In the genomic region with DNA sequence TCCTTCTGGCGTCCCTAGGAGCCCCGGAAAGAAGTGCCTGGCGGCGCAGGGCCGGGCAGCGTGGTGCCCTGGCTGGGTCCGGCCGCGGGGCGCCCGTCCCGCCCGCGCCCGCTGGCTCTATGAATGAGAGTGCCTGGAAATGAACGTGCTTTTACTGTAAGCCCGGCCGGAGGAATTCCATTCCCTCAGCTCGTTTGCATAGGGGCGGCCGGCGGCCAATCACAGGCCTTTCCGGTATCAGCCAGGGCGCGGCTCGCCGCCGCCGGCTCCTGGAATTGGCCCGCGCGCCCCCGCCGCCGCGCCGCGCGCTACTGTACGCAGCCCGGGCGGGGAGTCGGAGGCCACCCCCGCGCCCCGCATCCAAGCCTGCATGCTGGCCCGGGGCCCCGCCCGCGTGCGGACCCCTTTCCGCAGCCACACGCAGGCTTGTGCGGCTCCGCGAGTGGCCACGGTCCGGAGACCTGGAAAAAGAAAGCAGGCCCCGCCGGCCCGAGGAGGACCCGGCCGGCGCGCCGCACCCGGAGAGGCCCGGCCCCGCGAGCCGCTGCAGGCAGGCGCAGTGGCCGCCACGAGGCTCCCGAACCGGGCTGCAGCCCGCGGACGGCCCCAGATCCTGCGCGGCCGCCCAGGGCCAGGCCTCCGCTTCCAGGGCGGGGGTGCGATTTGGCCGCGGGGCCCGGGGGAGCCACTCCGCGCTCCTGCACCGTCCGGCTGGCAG, we compare ENCODE assay signal across 8 cellular contexts.
DNase-seq lines count a peak whose midpoint lies in the region; ATAC-seq and TF ChIP-seq lines count a peak whose summit lies in the region.

No MANE protein-coding gene starts in this region.

- H3K27me3 ChIP-seq in CD4-positive, CD25-positive, alpha-beta regulatory T cell (ENCODE audit: control insufficient read depth, insufficient read depth, low read length) = no peaks in the 10 kb centered on the region
- H3K27me3 ChIP-seq in HL-60 (ENCODE audit: insufficient read depth, poor library complexity, severe bottlenecking) = no peaks in the 10 kb centered on the region
- no peaks in the 10 kb centered on the region for H3K27me3 ChIP-seq in effector memory CD4-positive, alpha-beta T cell (replicated peaks; ENCODE audit: control insufficient read depth, insufficient read depth, low read length, poor library complexity, severe bottlenecking)
- no peaks in the 10 kb centered on the region for H3K27me3 ChIP-seq in mesenchymal stem cell (ENCODE audit: control insufficient read depth in 1 of 2, insufficient read depth in 1 of 2, low read length in 2 of 2)

- peak overlapping the region; percentile 98 to 99 for H3K18ac ChIP-seq in mesenchymal stem cell (ENCODE audit: low read depth in 1 of 2, low read length in 2 of 2)

- H4K91ac ChIP-seq in mesenchymal stem cell (ENCODE audit: low read length) = peak overlapping the region; percentile 98

- peak overlapping the region; percentile 8 for H2AFZ ChIP-seq in mesenchymal stem cell (ENCODE audit: low read depth, low read length)

- intact Hi-C loops in activated CD8-positive, alpha-beta T cell treated with anti-CD3 and anti-CD28 coated beads for 36 hours (cut with micrococcal nuclease) = loop anchor here (1.0 to 10.0 kb wide), 6 partner anchors 46 to 512 kb away; no protein-coding TSS in a partner anchor

- H3K4me1 Mint-ChIP-seq in CD4-positive, CD25-positive, alpha-beta regulatory T cell = peaks cover 23 to 60% (median 34%) of the 10 kb centered on the region in 4 donors
- H3K4me1 Mint-ChIP-seq in activated CD8-positive, alpha-beta T cell treated with anti-CD3 and anti-CD28 coated beads for 36 hours (ENCODE audit: low read depth) = peaks cover 42% of the 10 kb centered on the region

- H3K9me3 Mint-ChIP-seq in CD4-positive, CD25-positive, alpha-beta regulatory T cell = peaks cover 0 to 1% (median 0%) of the 10 kb centered on the region in 7 donors
- H3K9me3 Mint-ChIP-seq in activated CD8-positive, alpha-beta T cell treated with anti-CD3 and anti-CD28 coated beads for 36 hours = no peaks in the 10 kb centered on the region

- peaks cover 4% of the 10 kb centered on the region for H3K27me3 Mint-ChIP-seq in CD4-positive, CD25-positive, alpha-beta regulatory T cell
- peaks cover 1% of the 10 kb centered on the region for H3K27me3 Mint-ChIP-seq in activated CD8-positive, alpha-beta T cell treated with anti-CD3 and anti-CD28 coated beads for 36 hours

- peak overlapping the region in 1 of 2 experiments; percentile 94 for H2BK12ac ChIP-seq in mesenchymal stem cell (ENCODE audit: low read length in 2 of 2)

- under 1% methylated on average over 69 of the region's 92 CpGs for whole genome bisulfite sequencing in mesenchymal stem cell

- peak overlapping the region; percentile 100 for H3K9ac ChIP-seq in mesenchymal stem cell (ENCODE audit: low read length)

- H4K8ac ChIP-seq in mesenchymal stem cell (ENCODE audit: low read length) = peak overlapping the region; percentile 91

- no peaks in the 10 kb centered on the region for H3K36me3 Mint-ChIP-seq in CD4-positive, CD25-positive, alpha-beta regulatory T cell
- peaks cover 5% of the 10 kb centered on the region for H3K36me3 Mint-ChIP-seq in activated CD8-positive, alpha-beta T cell treated with anti-CD3 and anti-CD28 coated beads for 36 hours (ENCODE audit: low read depth)

- H3K9me3 ChIP-seq in CD4-positive, CD25-positive, alpha-beta regulatory T cell (ENCODE audit: control insufficient read depth in 2 of 2, low read length in 2 of 2) = no peaks in the 10 kb centered on the region
- no peaks in the 10 kb centered on the region for H3K9me3 ChIP-seq in effector memory CD4-positive, alpha-beta T cell (ENCODE audit: control insufficient read depth, low read length)
- no peaks in the 10 kb centered on the region for H3K9me3 ChIP-seq in mesenchymal stem cell (ENCODE audit: control insufficient read depth, low read length)

- peak overlapping the region in 1 of 2 experiments; percentile 10 for H3K23ac ChIP-seq in mesenchymal stem cell (ENCODE audit: low read length in 2 of 2)

- H3K4me2 ChIP-seq in mesenchymal stem cell (ENCODE audit: low read length, poor library complexity, severe bottlenecking) = peak overlapping the region; percentile 99

- CTCF ChIA-PET in activated CD8-positive, alpha-beta T cell treated with anti-CD3 and anti-CD28 coated beads for 36 hours (lab: Charles Lee) = interaction anchor here (0.9 to 7.4 kb wide), 22 partner anchors 10 to 315 kb away, joined by 3 to 89 read pairs (median 8); a partner anchor contains a TSS

- peaks cover 2% of the 10 kb centered on the region for H3K79me1 ChIP-seq in mesenchymal stem cell (replicated peaks; ENCODE audit: low read length, poor library complexity, severe bottlenecking)

- H3K4me1 ChIP-seq in CD4-positive, CD25-positive, alpha-beta regulatory T cell (ENCODE audit: control insufficient read depth, insufficient read depth, low read length, poor library complexity, severe bottlenecking) = peaks cover 61% of the 10 kb centered on the region
- H3K4me1 ChIP-seq in effector memory CD4-positive, alpha-beta T cell (ENCODE audit: control insufficient read depth, insufficient read depth, low read length, poor library complexity, severe bottlenecking) = peaks cover 32% of the 10 kb centered on the region
- peaks cover 11% of the 10 kb centered on the region for H3K4me1 ChIP-seq in mesenchymal stem cell (ENCODE audit: control insufficient read depth, insufficient read depth, low read depth, low read length)

- peak overlapping the region; percentile 93 for H2BK5ac ChIP-seq in mesenchymal stem cell (ENCODE audit: low read depth, low read length, poor library complexity, severe bottlenecking)

- peak overlapping the region; percentile 67 for H2BK15ac ChIP-seq in mesenchymal stem cell (ENCODE audit: low read depth, poor library complexity, severe bottlenecking)

- H2AK5ac ChIP-seq in mesenchymal stem cell (ENCODE audit: low read length, severe bottlenecking) = no peak overlapping the region

- peak overlapping the region; percentile 88 for H3K27ac ChIP-seq in CD4-positive, CD25-positive, alpha-beta regulatory T cell (ENCODE audit: insufficient read depth, low read length, poor library complexity, severe bottlenecking)
- H3K27ac ChIP-seq in HL-60 (replicated peaks) (peak overlapping the region; percentile 99), mesenchymal stem cell (ENCODE audit: low read length, poor library complexity, severe bottlenecking) (peak overlapping the region; percentile 85)
- H3K27ac ChIP-seq in effector memory CD4-positive, alpha-beta T cell (ENCODE audit: insufficient read depth, low read length, poor library complexity, severe bottlenecking) = peak overlapping the region; percentile 84

- peak overlapping the region; percentile 91 for H3K4me3 ChIP-seq in CD4-positive, CD25-positive, alpha-beta regulatory T cell (ENCODE audit: low read depth, low read length)
- H3K4me3 ChIP-seq in HL-60 (replicated peaks; ENCODE audit: insufficient read depth, low read length) = peak overlapping the region; percentile 88
- H3K4me3 ChIP-seq in effector memory CD4-positive, alpha-beta T cell (ENCODE audit: insufficient read depth, low read depth, low read length, poor library complexity, severe bottlenecking) = peak overlapping the region; percentile 60
- H3K4me3 ChIP-seq in mesenchymal stem cell (ENCODE audit: insufficient read depth in 1 of 2, low read depth in 1 of 2, low read length in 2 of 2) = peak overlapping the region; percentile 84 to 87

- H3K4me3 Mint-ChIP-seq in CD4-positive, CD25-positive, alpha-beta regulatory T cell = peak overlapping the region; percentile 93 to 99 (median 96)
- peak overlapping the region; percentile 93 for H3K4me3 Mint-ChIP-seq in activated CD8-positive, alpha-beta T cell treated with anti-CD3 and anti-CD28 coated beads for 36 hours

- H3K14ac ChIP-seq in mesenchymal stem cell (ENCODE audit: low read length in 2 of 2) = peak overlapping the region in 1 of 2 experiments; percentile 98

- POLR2A ChIA-PET in activated CD8-positive, alpha-beta T cell treated with anti-CD3 and anti-CD28 coated beads for 36 hours (lab: Charles Lee) = interaction anchor here (0.6 to 7.3 kb wide), 30 partner anchors 9 to 1432 kb away, joined by 3 to 136 read pairs (median 5); no protein-coding TSS in a partner anchor

- H2BK120ac ChIP-seq in mesenchymal stem cell (ENCODE audit: low read depth, low read length) = peak overlapping the region; percentile 96

- H3K27ac Mint-ChIP-seq in CD4-positive, CD25-positive, alpha-beta regulatory T cell = peak overlapping the region; percentile 97 to 99 (median 99)
- peak overlapping the region; percentile 98 for H3K27ac Mint-ChIP-seq in activated CD8-positive, alpha-beta T cell treated with anti-CD3 and anti-CD28 coated beads for 36 hours

- peak overlapping the region; percentile 88 to 99 for H3K4ac ChIP-seq in mesenchymal stem cell (ENCODE audit: low read depth in 1 of 2, low read length in 2 of 2)

- no peak for TF ChIP-seq CTCF in HL-60 (IDR thresholded peaks at IDR 0.05; ENCODE audit: insufficient read depth, low read length)
- no peak for TF ChIP-seq CTCF in activated CD8-positive, alpha-beta T cell treated with anti-CD3 and anti-CD28 coated beads for 36 hours (IDR thresholded peaks at IDR 0.05)

- DNase-seq in CD4-positive, CD25-positive, alpha-beta regulatory T cell = peak; percentile 64 to 86 (median 68)
- DNase-seq in HL-60 (ENCODE audit: low read depth in 1 of 2, low spot score in 1 of 2) (peak in 1 of 2 experiments; percentile 93), NCI-H82 (lab: John Stamatoyannopoulos, UW) (peak; percentile 96), mesenchymal stem cell (peak; percentile 96)
- DNase-seq in activated CD8-positive, alpha-beta T cell treated with anti-CD3 and anti-CD28 coated beads for 36 hours = peak; percentile 87
- DNase-seq in effector memory CD4-positive, alpha-beta T cell = peak; percentile 63 to 73 (median 70)
- DNase-seq in stimulated activated CD8-positive, alpha-beta memory T cell treated with anti-CD3 and anti-CD28 coated beads, Interleukin-12 subunit alpha, Interleukin-12 subunit beta, amount 100 ng/mL, for 24 hours (ENCODE audit: extremely low read depth) = peak; percentile 64

- ATAC-seq in CD4-positive, CD25-positive, alpha-beta regulatory T cell (ENCODE audit: low read depth in 2 of 2) = peak; percentile 37 to 42
- ATAC-seq in GM19463 (IDR thresholded peaks at IDR 0.05; ENCODE audit: unreplicated experiment) = peak; percentile 56
- peak; percentile 50 for ATAC-seq in activated CD8-positive, alpha-beta T cell treated with anti-CD3 and anti-CD28 coated beads for 36 hours

- H3K36me3 ChIP-seq in CD4-positive, CD25-positive, alpha-beta regulatory T cell (ENCODE audit: control insufficient read depth, insufficient read depth, low read length) = peaks cover under 1% of the 10 kb centered on the region
- peaks cover 2% of the 10 kb centered on the region for H3K36me3 ChIP-seq in effector memory CD4-positive, alpha-beta T cell (ENCODE audit: control insufficient read depth, insufficient read depth, low read length)
- H3K36me3 ChIP-seq in mesenchymal stem cell (ENCODE audit: control insufficient read depth in 1 of 2, insufficient read depth in 2 of 2, low read depth in 1 of 2, low read length in 2 of 2) = peaks cover 0 to 24% of the 10 kb centered on the region in 2 experiments
